ENCODE assay signal across 16 cellular contexts in genomic region chr14:90781344-90781761, GRCh38. TPM values are rescaled to one million over a fixed set of nuclear protein-coding genes. Genes with fewer than 3 reads are reported as not detected.
DNase-seq lines count a peak whose midpoint lies in the region; ATAC-seq, FAIRE-seq and TF ChIP-seq lines count a peak whose summit lies in the region.
"Had no signal": no experiment of that assay in that cellular context is flagged by ENCODE, and none has a peak within 500 bp of the region (broad histone marks: within the 10 kb centered on the region; RNA-seq: fewer than 3 reads in every experiment).

No MANE protein-coding gene starts in this region.

- ATAC-seq in upper lobe of left lung (ENCODE audit: low FRiP score in 2 of 2): no peak
- ATAC-seq: stimulated activated naive B cell treated with anti-CD40 and anti-IgM and Interleukin-4, amounts not matched to agents 10 μg/mL and 1 μg/mL and 100 μg/mL, for 72 hours had no signal

- H3K27ac ChIP-seq in AG04450 (ENCODE audit: low read depth, low read length) (no peak overlapping the region), upper lobe of left lung (no peak overlapping the region)
- H3K27ac ChIP-seq: uterus had no signal

- 79 to 82% methylated on average over 3 to 4 of the region's 4 CpGs for WGBS in upper lobe of left lung, 2 donors

- no peak for TF ChIP-seq CTCF in AG04450 (IDR thresholded peaks at IDR 0.05; ENCODE audit: low read depth, low read length)
- TF ChIP-seq CTCF in bronchial epithelial cell (IDR thresholded peaks at IDR 0.05; ENCODE audit: insufficient read depth, low read length, severe bottlenecking): no peak
- TF ChIP-seq CTCF in upper lobe of left lung (IDR thresholded peaks at IDR 0.05): no peak

- no peak for TF ChIP-seq POLR2A in upper lobe of left lung (IDR thresholded peaks at IDR 0.05)

- FAIRE-seq in bronchial epithelial cell (lab: Jason Lieb, UNC): no peak

- no peak for TF ChIP-seq EP300 in upper lobe of left lung (IDR thresholded peaks at IDR 0.05)

- H3K9me3 ChIP-seq in AG04450 (ENCODE audit: control insufficient read depth, insufficient read depth, low read length) (no peaks in the 10 kb centered on the region; the same call in 1 of the 2 replicates), upper lobe of left lung (no peaks in the 10 kb centered on the region)
- H3K9me3 ChIP-seq: uterus had no signal

- no peak overlapping the region for H3K4me3 ChIP-seq in AG04450 (ENCODE audit: low read depth, low read length)
- H3K4me3 ChIP-seq in bronchial epithelial cell (ENCODE audit: low read depth, low read length): no peak overlapping the region
- no peak overlapping the region for H3K4me3 ChIP-seq in upper lobe of left lung
- H3K4me3 ChIP-seq: uterus had no signal

- no peaks in the 10 kb centered on the region for H3K4me1 ChIP-seq in upper lobe of left lung
- H3K4me1 ChIP-seq: uterus had no signal

- DNase-seq in AG04450 (ENCODE audit: low read depth, low spot score): peak; percentile 13
- DNase-seq in HS-5 (ENCODE audit: low read depth): peak; percentile 37
- DNase-seq in bronchial epithelial cell (ENCODE audit: low read depth): peak; percentile 76
- peak; percentile 88 for DNase-seq in iris pigment epithelial cell (ENCODE audit: low read depth)
- DNase-seq in NCI-H2196 (lab: John Stamatoyannopoulos, UW; ENCODE audit: unreplicated experiment): no peak
- DNase-seq in DMS79 (lab: John Stamatoyannopoulos, UW): no peak
- DNase-seq in upper lobe of left lung: no peak
- no peak for DNase-seq in HuH-7 (ENCODE audit: low spot score)
- DNase-seq: activated CD4-positive, CD25-positive, alpha-beta regulatory T cell treated with anti-CD3 and anti-CD28 coated beads, Interleukin-2, amount 50 U/mL, for 72 hours; activated naive CD4-positive, alpha-beta T cell treated with anti-CD3 and anti-CD28 coated beads, Interleukin-2, amount 50 U/mL, for 16 hours; Calu3; mesendoderm; NCI-H187 treated with DMSO at 0.1 percent for 48 hours; NCI-H69; stimulated activated naive B cell treated with anti-CD40 and anti-IgM and Interleukin-4, amounts not matched to agents 10 μg/mL and 1 μg/mL and 100 μg/mL, for 72 hours had no signal

- H3K36me3 ChIP-seq in bronchial epithelial cell (ENCODE audit: control insufficient read depth, insufficient read depth, low read length): no peaks in the 10 kb centered on the region
- H3K36me3 ChIP-seq in upper lobe of left lung: peaks cover 0 to 30% (median 0%) of the 10 kb centered on the region in 4 donors
- H3K36me3 ChIP-seq: uterus had no signal

- H3K27me3 ChIP-seq in AG04450 (ENCODE audit: control insufficient read depth, insufficient read depth, low read length) (no peaks in the 10 kb centered on the region), bronchial epithelial cell (ENCODE audit: control insufficient read depth, insufficient read depth, low read length) (no peaks in the 10 kb centered on the region), upper lobe of left lung (no peaks in the 10 kb centered on the region)
- H3K27me3 ChIP-seq: uterus had no signal

- CTCF ChIA-PET in AG04450 (lab: Charles Lee): no interaction called here

- POLR2A ChIA-PET in AG04450 (lab: Yijun Ruan, JAX): no interaction called here

RNA-seq across cellular contexts. Expression of gene TTC7B, which starts 34.9 kb away (rescaled TPM):
- polyA plus RNA-seq in AG04450 (2011; rRNA removed): 36.0 and 37.7 TPM in 2 replicates
- polyA minus RNA-seq in AG04450 (2011; rRNA and poly(A)+ RNA removed): 60.6 and 66.7 TPM in 2 replicates
- 2.9 and 7.2 TPM in 2 replicates for total RNA-seq in bronchial epithelial cell
- total RNA-seq in upper lobe of left lung: 10 to 100 TPM; 13.5 to 87.3 (median 37.5) TPM

Comparison
In these comparisons a context has a peak if more than half of its experiments do, and no peak if none do; other contexts are left out.
1. DNase-seq: peak in AG04450 (single experiment), HS-5 (single experiment), bronchial epithelial cell (single experiment) and iris pigment epithelial cell (single experiment); none in NCI-H2196 (single experiment), DMS79 (single experiment), upper lobe of left lung (0 of 2) and HuH-7 (single experiment).